ENCODE assay signal across 1 cellular context in genomic region chr5:148794729-148795590, GRCh38.
TF ChIP-seq lines count a peak whose summit lies in the region.

No MANE protein-coding gene starts in this region.

TF ChIP-seq in SK-N-SH, 30 proteins besides CTCF, POLR2A, EP300 and RAD21 (continued from another document):
- TF ChIP-seq USF1 (IDR thresholded peaks at IDR 0.05; ENCODE audit: borderline replicate concordance, low read depth) (no peak), MXI1 (IDR thresholded peaks at IDR 0.05; ENCODE audit: low read depth, low read length) (no peak), SMC3 (IDR thresholded peaks at IDR 0.05; ENCODE audit: low read depth, low read length) (no peak)
TF ChIP-seq in SK-N-SH: peak in this region for 0.
